ENCODE assay signal across 17 cellular contexts in the genomic region with DNA sequence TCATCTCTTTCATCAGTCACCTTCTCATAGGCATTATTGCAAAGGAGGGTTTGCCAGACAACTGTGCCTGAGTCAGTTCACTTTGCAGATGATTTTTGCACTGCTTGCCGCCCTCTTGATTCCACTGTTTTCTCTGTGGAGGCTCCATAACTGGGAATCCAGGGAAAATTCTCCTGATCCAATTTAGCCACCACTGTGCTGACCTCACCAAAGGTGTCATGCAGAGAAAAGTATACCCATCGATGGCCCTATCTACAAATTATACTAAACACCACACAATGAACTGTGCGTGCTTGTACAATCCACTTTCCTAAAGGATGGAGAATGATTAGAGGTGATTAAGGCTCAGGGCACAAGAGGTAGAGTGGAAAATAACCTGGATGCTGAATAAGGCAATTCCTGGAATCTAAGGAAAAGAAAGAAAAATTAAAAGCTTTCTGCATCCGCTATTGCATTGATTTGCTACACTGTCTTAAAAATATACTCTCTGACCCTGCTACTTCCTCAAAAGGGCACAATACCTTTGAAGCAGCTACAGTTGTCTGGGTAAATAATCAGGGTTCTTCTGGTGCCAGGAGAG.
DNase-seq lines count a peak whose midpoint lies in the region; ATAC-seq and TF ChIP-seq lines count a peak whose summit lies in the region.
"Had no signal": no experiment of that assay in that cellular context is flagged by ENCODE, and none has a peak within 500 bp of the region (broad histone marks: within the 10 kb centered on the region; RNA-seq: fewer than 3 reads in every experiment).

No MANE protein-coding gene starts in this region.

- peaks cover 1% of the 10 kb centered on the region for H3K27me3 Mint-ChIP-seq in endothelial cell (ENCODE audit: unreplicated experiment)

- H3K4me3 ChIP-seq in HEK293 (ENCODE audit: low read depth, low read length) (no peak overlapping the region), parathyroid adenoma (ENCODE audit: low read depth, low read length) (no peak overlapping the region)
- H3K4me3 ChIP-seq: adrenal gland, heart left ventricle, lower lobe of right lung, uterus had no signal

- no peaks in the 10 kb centered on the region for H3K36me3 Mint-ChIP-seq in endothelial cell (ENCODE audit: low read depth, unreplicated experiment)

- TF ChIP-seq CTCF in HEK293 (tag by site-specific recombination; IDR thresholded peaks at IDR 0.05) (no peak), parathyroid adenoma (IDR thresholded peaks at IDR 0.05) (no peak), endothelial cell (IDR thresholded peaks at IDR 0.05; ENCODE audit: unreplicated experiment) (no peak)

- H3K4me3 Mint-ChIP-seq in endothelial cell (ENCODE audit: unreplicated experiment): no peak overlapping the region

- peaks cover 5% of the 10 kb centered on the region for H3K4me1 ChIP-seq in HEK293 (ENCODE audit: control insufficient read depth, insufficient read depth, low read length)
- no peaks in the 10 kb centered on the region for H3K4me1 ChIP-seq in parathyroid adenoma
- H3K4me1 ChIP-seq: adrenal gland, heart left ventricle, lower lobe of right lung, uterus had no signal

- CTCF ChIA-PET in HEK293 (lab: Yijun Ruan, JAX): no interaction called here

- H3K9ac ChIP-seq in parathyroid adenoma: no peak overlapping the region

- H2AFZ ChIP-seq in parathyroid adenoma: peak overlapping the region; percentile 21

- no peaks in the 10 kb centered on the region for H3K4me1 Mint-ChIP-seq in endothelial cell (ENCODE audit: unreplicated experiment)

- peak overlapping the region; percentile 56 for H3K27ac ChIP-seq in HEK293 (ENCODE audit: extremely low read depth, low read depth, low read length)
- peak overlapping the region; percentile 68 for H3K27ac ChIP-seq in epithelial cell of prostate
- H3K27ac ChIP-seq in parathyroid adenoma: no peak overlapping the region
- H3K27ac ChIP-seq: adrenal gland, heart left ventricle, lower lobe of right lung, uterus had no signal

- no peaks in the 10 kb centered on the region for H3K9me3 ChIP-seq in HEK293 (ENCODE audit: control insufficient read depth, insufficient read depth, low read depth, low read length)
- H3K9me3 ChIP-seq in parathyroid adenoma (ENCODE audit: control insufficient read depth, low read length): no peaks in the 10 kb centered on the region
- H3K9me3 ChIP-seq: adrenal gland, heart left ventricle, lower lobe of right lung, uterus had no signal

- H3K9me3 Mint-ChIP-seq in endothelial cell (ENCODE audit: unreplicated experiment): no peaks in the 10 kb centered on the region

- no peak overlapping the region for H3K4me2 ChIP-seq in parathyroid adenoma (ENCODE audit: low read length)

- no peak overlapping the region for H3K27ac Mint-ChIP-seq in endothelial cell (ENCODE audit: unreplicated experiment)

- no peaks in the 10 kb centered on the region for H3K36me3 ChIP-seq in HEK293 (ENCODE audit: control insufficient read depth in 2 of 2, insufficient read depth in 1 of 2, low read length in 2 of 2)
- H3K36me3 ChIP-seq in parathyroid adenoma (ENCODE audit: control insufficient read depth, insufficient read depth, low read length): no peaks in the 10 kb centered on the region
- H3K36me3 ChIP-seq: adrenal gland, heart left ventricle, lower lobe of right lung, uterus had no signal

- no peaks in the 10 kb centered on the region for H3K27me3 ChIP-seq in parathyroid adenoma (ENCODE audit: control insufficient read depth, insufficient read depth, low read length)
- H3K27me3 ChIP-seq: adrenal gland, heart left ventricle, uterus had no signal

- no peak for ATAC-seq in GM19467 (IDR thresholded peaks at IDR 0.05; ENCODE audit: unreplicated experiment)
- ATAC-seq: heart left ventricle, lower lobe of right lung, PC-3 had no signal

- POLR2A ChIA-PET in HEK293 (lab: Yijun Ruan, JAX): no interaction called here

- peak; percentile 100 for DNase-seq in NCI-H2227 treated with DMSO at 0.1 percent for 48 hours (lab: John Stamatoyannopoulos, UW)
- DNase-seq in epithelial cell of prostate (ENCODE audit: low read depth, low spot score): no peak
- no peak for DNase-seq in NCI-H345 (lab: John Stamatoyannopoulos, UW)
- no peak for DNase-seq in endothelial cell (ENCODE audit: low spot score)
- DNase-seq: activated effector memory CD4-positive, alpha-beta T cell treated with anti-CD3 and anti-CD28 coated beads, Interleukin-2, amount 50 U/mL, for 16 hours; Calu3; caudate nucleus; effector CD4-positive, alpha-beta T cell; heart left ventricle; NCI-H446 treated with DMSO at 0.1 percent for 48 hours; PC-3; uterus had no signal

- no peaks in the 10 kb centered on the region for H3K79me2 ChIP-seq in parathyroid adenoma

TF ChIP-seq in HEK293, 187 proteins besides CTCF, POLR2A, EP300 and RAD21:
- TF ChIP-seq ZNF398 (tag by site-specific recombination; IDR thresholded peaks at IDR 0.05) (no peak), ZNF302 (tag by site-specific recombination; IDR thresholded peaks at IDR 0.05; ENCODE audit: low read depth) (no peak), SALL2 (tag by site-specific recombination; IDR thresholded peaks at IDR 0.05; ENCODE audit: borderline replicate concordance) (no peak), PRDM6 (tag by site-specific recombination; IDR thresholded peaks at IDR 0.05) (no peak), ZNF24 (tag by site-specific recombination; IDR thresholded peaks at IDR 0.05) (no peak), ZNF274 (IDR thresholded peaks at IDR 0.05; ENCODE audit: low read length) (no peak), ZNF274 (tag by site-specific recombination; IDR thresholded peaks at IDR 0.05; ENCODE audit: borderline replicate concordance) (no peak), ZBTB1 (tag by site-specific recombination; IDR thresholded peaks at IDR 0.05) (no peak), ZNF488 (tag by site-specific recombination; IDR thresholded peaks at IDR 0.05) (no peak), ZNF433 (tag by site-specific recombination; IDR thresholded peaks at IDR 0.05; ENCODE audit: low read depth) (no peak)
